2 cellular contexts compared by ENCODE assay signal in genomic region chr19:35544110-35544802, GRCh38.
TF ChIP-seq lines count a peak whose summit lies in the region.

No MANE protein-coding gene starts in this region.

TF ChIP-seq in HCT116, 20 proteins besides CTCF, POLR2A, EP300 and RAD21:
- no peak for TF ChIP-seq ZBTB33 (IDR thresholded peaks at IDR 0.05; ENCODE audit: extremely low read depth, insufficient replicate concordance, low read length)
- TF ChIP-seq EZH2phosphoT487 (IDR thresholded peaks at IDR 0.05; ENCODE audit: borderline replicate concordance) = no peak
- TF ChIP-seq REST (IDR thresholded peaks at IDR 0.05; ENCODE audit: low read depth) = no peak
- TF ChIP-seq SIN3A (IDR thresholded peaks at IDR 0.05; ENCODE audit: low read depth) = no peak
- TF ChIP-seq EGR1 (IDR thresholded peaks at IDR 0.05; ENCODE audit: low read depth) = no peak
- no peak for TF ChIP-seq ELF1 (IDR thresholded peaks at IDR 0.05; ENCODE audit: borderline replicate concordance, low read depth)
- TF ChIP-seq ZFX (IDR thresholded peaks at IDR 0.05) = no peak
- TF ChIP-seq, protein P1, sequence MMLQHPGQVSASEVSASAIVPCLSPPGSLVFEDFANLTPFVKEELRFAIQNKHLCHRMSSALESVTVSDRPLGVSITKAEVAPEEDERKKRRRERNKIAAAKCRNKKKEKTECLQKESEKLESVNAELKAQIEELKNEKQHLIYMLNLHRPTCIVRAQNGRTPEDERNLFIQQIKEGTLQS (IDR thresholded peaks at IDR 0.05) = no peak
- TF ChIP-seq MAX (IDR thresholded peaks at IDR 0.05) = no peak
- no peak for TF ChIP-seq CEBPB (IDR thresholded peaks at IDR 0.05; ENCODE audit: low read depth)
- no peak for TF ChIP-seq FOSL1 (IDR thresholded peaks at IDR 0.05; ENCODE audit: low read depth)
- TF ChIP-seq CBX3 (IDR thresholded peaks at IDR 0.05; ENCODE audit: low read depth) = no peak

TF ChIP-seq in WTC11, 78 proteins besides CTCF, POLR2A, EP300 and RAD21 (continued from another document):
- TF ChIP-seq ZNF423 (CRISPR knock-in tag; IDR thresholded peaks at IDR 0.05) (no peak), GTF2I (CRISPR knock-in tag; conservative IDR thresholded peaks at IDR 0.05) (no peak), ZNF396 (CRISPR knock-in tag; IDR thresholded peaks at IDR 0.05; ENCODE audit: borderline replicate concordance) (no peak), ATF6 (CRISPR knock-in tag; IDR thresholded peaks at IDR 0.05) (no peak), ATF1 (CRISPR knock-in tag; IDR thresholded peaks at IDR 0.05) (no peak), ZNF425 (CRISPR knock-in tag; conservative IDR thresholded peaks at IDR 0.05) (no peak), HMGXB4 (CRISPR knock-in tag; IDR thresholded peaks at IDR 0.05) (no peak)
